ENCODE assay signal across 8 cellular contexts in the genomic region with DNA sequence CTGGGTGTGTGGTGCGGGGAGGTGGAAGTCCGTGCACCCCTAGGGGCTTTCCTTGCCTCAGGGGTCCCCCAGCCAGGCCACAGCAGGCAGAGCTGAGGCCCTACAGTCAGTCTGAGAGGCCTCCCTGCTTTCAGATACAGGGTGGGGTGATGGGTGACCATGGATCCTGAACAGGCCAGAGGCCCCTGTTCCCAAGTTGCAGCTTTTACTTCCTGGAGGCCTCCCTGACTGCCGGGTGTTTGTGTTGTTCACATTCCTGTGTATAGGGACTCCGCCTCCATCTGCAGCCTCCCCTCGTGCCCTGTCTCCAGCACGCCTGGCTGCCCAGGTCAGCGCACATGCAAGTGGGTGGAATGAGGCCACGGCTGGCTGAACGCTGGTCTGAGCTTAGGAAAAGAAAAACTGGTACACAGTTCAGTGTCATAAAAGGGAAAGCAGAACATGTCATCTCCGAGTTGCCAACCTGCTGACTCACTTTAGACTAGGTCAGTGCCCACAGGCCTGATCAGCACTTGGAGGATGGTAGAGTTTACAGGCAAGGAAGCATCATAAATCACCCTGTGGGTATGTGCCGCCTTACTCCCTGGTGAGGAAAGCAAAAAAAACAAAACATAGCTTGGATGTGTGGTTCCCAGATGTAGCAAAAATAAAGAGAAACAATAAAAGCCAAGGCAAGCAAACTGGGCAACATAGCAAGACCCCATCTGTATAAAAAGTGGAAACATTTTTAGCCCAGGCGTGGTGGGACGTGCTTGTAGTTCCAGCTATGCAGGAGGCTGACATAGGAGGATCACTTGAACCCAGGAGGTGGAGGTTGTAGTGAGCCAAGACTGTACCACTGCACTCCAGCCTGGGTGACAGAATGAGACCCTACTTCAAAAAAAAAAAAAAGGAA. TPM values are rescaled to one million over a fixed set of nuclear protein-coding genes. Genes with fewer than 3 reads are reported as not detected.
A peak's percentile ranks its signal among the peaks of the same experiment; 100 is the strongest.
DNase-seq lines count a peak whose midpoint lies in the region; ATAC-seq and TF ChIP-seq lines count a peak whose summit lies in the region.

No MANE protein-coding gene starts in this region.

- H3K4me1 ChIP-seq in sigmoid colon (peaks cover 0 to 38% (median 21%) of the 10 kb centered on the region in 4 donors), Karpas-422 (ENCODE audit: low read length) (peaks cover 14% of the 10 kb centered on the region)

- H3K4me3 ChIP-seq in NB4 (ENCODE audit: low read depth, low read length) (no peak overlapping the region), sigmoid colon (no peak overlapping the region), Karpas-422 (ENCODE audit: low read length) (no peak overlapping the region)

- ATAC-seq in GM19397 (IDR thresholded peaks at IDR 0.05; ENCODE audit: unreplicated experiment) (peak; percentile 2), HG02588 (IDR thresholded peaks at IDR 0.05; ENCODE audit: unreplicated experiment) (no peak), HG03196 (IDR thresholded peaks at IDR 0.05; ENCODE audit: unreplicated experiment) (no peak)

- no peaks in the 10 kb centered on the region for H4K20me1 ChIP-seq in Karpas-422 (ENCODE audit: insufficient read depth, low read depth, low read length)

- no peaks in the 10 kb centered on the region for H3K9me2 ChIP-seq in Karpas-422 (replicated peaks; ENCODE audit: insufficient read depth, low read length)

- intact Hi-C loops in sigmoid colon (cut with DNase I), result no loop called here

- no peak overlapping the region for H3K4me2 ChIP-seq in Karpas-422 (ENCODE audit: low read depth, low read length, poor library complexity, severe bottlenecking)

- H3K36me3 ChIP-seq in sigmoid colon, result peaks cover 19 to 58% (median 25%) of the 10 kb centered on the region in 4 donors
- H3K36me3 ChIP-seq in Karpas-422 (ENCODE audit: insufficient read depth, low read length), result no peaks in the 10 kb centered on the region

- H3K9ac ChIP-seq in Karpas-422 (ENCODE audit: low read length), result no peak overlapping the region; the same call in 1 of the 2 replicates

- TF ChIP-seq CTCF in NB4 (IDR thresholded peaks at IDR 0.05; ENCODE audit: low read depth, low read length) (no peak), sigmoid colon (IDR thresholded peaks at IDR 0.05) (no peak)

- H3K27me3 ChIP-seq in sigmoid colon (no peaks in the 10 kb centered on the region), Karpas-422 (ENCODE audit: low read length) (no peaks in the 10 kb centered on the region)

- H3K79me2 ChIP-seq in Karpas-422 (ENCODE audit: low read length), result no peaks in the 10 kb centered on the region

- DNase-seq in NB4 (ENCODE audit: low read depth), result peak; percentile 71
- DNase-seq in fibroblast of gingiva (ENCODE audit: low read depth), result peak; percentile 81
- DNase-seq in sigmoid colon, result peak; percentile 93
- no peak for DNase-seq in Karpas-422
- no peak for DNase-seq in hippocampal formation (lab: John Stamatoyannopoulos, UW)

- peak in 2 of 4 donors; percentile 38 to 70 for TF ChIP-seq EP300 in sigmoid colon (IDR thresholded peaks at IDR 0.05)

- H3K27ac ChIP-seq in sigmoid colon, result peak overlapping the region; percentile 71 to 91 (median 88)
- no peak overlapping the region for H3K27ac ChIP-seq in Karpas-422 (ENCODE audit: low read length)

- H3K9me3 ChIP-seq in sigmoid colon, result no peaks in the 10 kb centered on the region
- no peaks in the 10 kb centered on the region for H3K9me3 ChIP-seq in Karpas-422 (ENCODE audit: low read length)

- H2AFZ ChIP-seq in Karpas-422 (ENCODE audit: low read length), result no peak overlapping the region

- no peak for TF ChIP-seq POLR2A in NB4 (IDR thresholded peaks at IDR 0.05; ENCODE audit: extremely low read depth, insufficient read length)
- no peak for TF ChIP-seq POLR2A in sigmoid colon (IDR thresholded peaks at IDR 0.05)

- WGBS in sigmoid colon, 2 donors, result 31 to 50% methylated on average over 13 of the region's 13 CpGs

RNA-seq across cellular contexts. Expression of a gene that starts 6.2 kb away (rescaled TPM):
- 10 to 100 TPM; 26.8 to 40.7 (median 35.1) TPM for total RNA-seq in sigmoid colon
- 10 to 100 TPM in 1 of 3 donors, 1 to 10 TPM in 2; 1.8 to 22.5 (median 2.5) TPM for polyA plus RNA-seq in sigmoid colon
- total RNA-seq in Karpas-422 (2014; rRNA removed; shearing (Covaris generic); ENCODE audit: low replicate concordance), result 44.2 and 83.2 TPM in 2 replicates

RNA-seq across cellular contexts. Expression of a gene that starts 13.0 kb away (rescaled TPM):
- 10 to 100 TPM; 10.2 to 15.7 (median 12.5) TPM for total RNA-seq in sigmoid colon
- 10 to 100 TPM in 1 of 3 donors, 1 to 10 TPM in 2; 4.2 to 10.1 (median 8.1) TPM for polyA plus RNA-seq in sigmoid colon
- total RNA-seq in Karpas-422 (2014; rRNA removed; shearing (Covaris generic); ENCODE audit: low replicate concordance), result 8.7 and 14.3 TPM in 2 replicates

RNA-seq across cellular contexts. Expression of a gene that starts 22.2 kb away (rescaled TPM):
- under 1 TPM in 3 of 4 donors, not detected in 1; under 0.01 to 0.16 (median 0.14) TPM for total RNA-seq in sigmoid colon
- polyA plus RNA-seq in sigmoid colon, result 10 to 100 TPM; 24.0 to 50.0 (median 25.4) TPM
- total RNA-seq in Karpas-422 (2014; rRNA removed; shearing (Covaris generic); ENCODE audit: low replicate concordance), result not detected in 2 replicates

RNA-seq across cellular contexts. Expression of a gene that starts 52.6 kb away (rescaled TPM):
- 10 to 100 TPM in 3 of 4 donors, 1 to 10 TPM in 1; 9.5 to 20.8 (median 11.8) TPM for total RNA-seq in sigmoid colon
- polyA plus RNA-seq in sigmoid colon, result 1 to 10 TPM; 4.8 to 10.0 (median 6.5) TPM
- total RNA-seq in Karpas-422 (2014; rRNA removed; shearing (Covaris generic); ENCODE audit: low replicate concordance), result 13.3 and 28.0 TPM in 2 replicates

RNA-seq across cellular contexts. Expression of a gene that starts 52.7 kb away (rescaled TPM):
- 10 to 100 TPM; 34.6 to 51.0 (median 45.6) TPM for total RNA-seq in sigmoid colon
- 10 to 100 TPM; 12.0 to 40.7 (median 19.0) TPM for polyA plus RNA-seq in sigmoid colon
- 43.9 and 44.6 TPM in 2 replicates for total RNA-seq in Karpas-422 (2014; rRNA removed; shearing (Covaris generic); ENCODE audit: low replicate concordance)

Comparison
In these comparisons a context has a peak if more than half of its experiments do, and no peak if none do; other contexts are left out.
1. DNase-seq: peak in NB4 (single experiment), fibroblast of gingiva (single experiment) and sigmoid colon (single experiment); none in Karpas-422 (single experiment) and hippocampal formation (0 of 2).